Comparison of ENCODE assay signal across 8 cellular contexts in the genomic region with DNA sequence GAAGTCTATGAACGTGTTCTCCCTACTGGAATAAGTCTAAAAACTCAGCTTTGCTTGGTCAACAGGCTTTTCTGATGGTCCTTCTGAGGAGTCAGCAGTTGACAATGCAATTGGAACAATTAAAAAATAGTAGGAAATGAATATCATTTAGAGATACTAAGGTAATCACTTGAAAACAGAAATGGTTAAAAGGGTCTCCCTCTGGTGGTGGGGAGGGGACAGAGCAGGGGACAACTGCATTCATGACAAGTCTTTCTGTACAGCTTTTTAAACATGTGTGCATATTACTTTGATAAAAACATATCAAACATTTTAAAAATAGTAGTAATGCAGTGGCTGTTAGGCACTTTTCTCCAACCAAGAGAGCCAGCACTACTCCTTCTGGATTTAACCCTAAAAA.
DNase-seq lines count a peak whose midpoint lies in the region; ATAC-seq, FAIRE-seq and TF ChIP-seq lines count a peak whose summit lies in the region.

No MANE protein-coding gene starts in this region.

- H3K36me3 ChIP-seq in NT2/D1 (ENCODE audit: insufficient read depth, insufficient read length, low read length), result no peaks in the 10 kb centered on the region

- H3K4me3 ChIP-seq in NT2/D1 (ENCODE audit: insufficient read length, low read depth) (no peak overlapping the region), fibroblast of pulmonary artery (replicated peaks; ENCODE audit: low read depth, low read length) (no peak overlapping the region)

- H3K27me3 ChIP-seq in NT2/D1 (ENCODE audit: insufficient read depth, insufficient read length), result no peaks in the 10 kb centered on the region

- no peak for FAIRE-seq in GM12892 (lab: Jason Lieb, UNC)

- TF ChIP-seq CTCF in fibroblast of pulmonary artery (IDR thresholded peaks at IDR 0.05; ENCODE audit: low read length, missing control alignments), result peak; percentile 39

- no peaks in the 10 kb centered on the region for H3K9me3 ChIP-seq in NT2/D1 (ENCODE audit: insufficient read depth, low read length)

- no peak for ATAC-seq in GM19023 (IDR thresholded peaks at IDR 0.05; ENCODE audit: unreplicated experiment)

- no peak for TF ChIP-seq POLR2A in GM12892 (IDR thresholded peaks at IDR 0.05; ENCODE audit: low read depth, low read length)

- H3K9ac ChIP-seq in NT2/D1 (ENCODE audit: insufficient read length, low read depth), result no peak overlapping the region

- H3K4me1 ChIP-seq in NT2/D1 (ENCODE audit: insufficient read depth, insufficient read length), result no peaks in the 10 kb centered on the region

- DNase-seq in COLO829 (ENCODE audit: low spot score), result peak; percentile 34
- DNase-seq in GM19238 (ENCODE audit: insufficient read length, low spot score), result peak; percentile 14
- peak; percentile 36 for DNase-seq in NT2/D1 (ENCODE audit: low read depth, low spot score)
- peak; percentile 3 for DNase-seq in fibroblast of pulmonary artery (ENCODE audit: low read depth)
- no peak for DNase-seq in stimulated activated naive CD4-positive, alpha-beta T cell treated with Interleukin-2 at 50 U/mL for 16 hours (lab: John Stamatoyannopoulos, UW)
- no peak for DNase-seq in GM12892 (ENCODE audit: insufficient read length)
- DNase-seq in NCI-H1694 treated with DMSO at 0.1 percent for 48 hours (lab: John Stamatoyannopoulos, UW), result no peak

Comparison
In these comparisons a context has a peak if more than half of its experiments do, and no peak if none do; other contexts are left out.
1. DNase-seq: peak in COLO829 (single experiment), GM19238 (single experiment), NT2/D1 (single experiment) and fibroblast of pulmonary artery (single experiment); none in stimulated activated naive CD4-positive, alpha-beta T cell treated with Interleukin-2 at 50 U/mL for 16 hours (single experiment), GM12892 (single experiment) and NCI-H1694 treated with DMSO at 0.1 percent for 48 hours (single experiment).